In genomic region chr20:62623488-62624324, GRCh38 we compare ENCODE assay signal across 1 cellular context.
TF ChIP-seq lines count a peak whose summit lies in the region.

No MANE protein-coding gene starts in this region.

TF ChIP-seq in HepG2, 621 proteins besides CTCF, POLR2A, EP300 and RAD21 (continued from another document and continues in another):
- peak; percentile 67; the same call in 1 of the 2 replicates for TF ChIP-seq TFAP4 (IDR thresholded peaks at IDR 0.05; ENCODE audit: borderline replicate concordance, low read depth)
- TF ChIP-seq THAP7 (CRISPR knock-in tag; IDR thresholded peaks at IDR 0.05) = no peak
- TF ChIP-seq ZNF383 (CRISPR knock-in tag; IDR thresholded peaks at IDR 0.05; ENCODE audit: borderline replicate concordance) = no peak
- no peak for TF ChIP-seq IKZF4 (CRISPR knock-in tag; IDR thresholded peaks at IDR 0.05; ENCODE audit: borderline replicate concordance, low read depth, not compliant biosample characterization)
- no peak for TF ChIP-seq ZNF513 (CRISPR knock-in tag; conservative IDR thresholded peaks at IDR 0.05)
- no peak for TF ChIP-seq HCFC1 (IDR thresholded peaks at IDR 0.05; ENCODE audit: low read depth, low read length)
- TF ChIP-seq ZNF839 (CRISPR knock-in tag; IDR thresholded peaks at IDR 0.05; ENCODE audit: borderline replicate concordance) = peak; percentile 92; the same call in 1 of the 2 replicates
- TF ChIP-seq TERF1 (CRISPR knock-in tag; IDR thresholded peaks at IDR 0.05) = no peak; the same call in 1 of the 2 replicates
- 0 out of 2 replicates have a peak, but pooled peaks have one; percentile 10 for TF ChIP-seq FOXM1 (CRISPR knock-in tag; IDR thresholded peaks at IDR 0.05)
- no peak; the same call in 1 of the 2 replicates for TF ChIP-seq STAG1 (CRISPR knock-in tag; IDR thresholded peaks at IDR 0.05)
- TF ChIP-seq ZHX2 (IDR thresholded peaks at IDR 0.05; ENCODE audit: low read depth) = peak; percentile 54; the same call in 1 of the 2 replicates
- TF ChIP-seq ZHX2 (CRISPR knock-in tag; IDR thresholded peaks at IDR 0.05; ENCODE audit: borderline replicate concordance) = no peak; the same call in 1 of the 2 replicates
- TF ChIP-seq ZNF577 (CRISPR knock-in tag; IDR thresholded peaks at IDR 0.05; ENCODE audit: borderline replicate concordance, low read depth) = no peak
- peak; percentile 63 for TF ChIP-seq PHF8 (CRISPR knock-in tag; IDR thresholded peaks at IDR 0.05)
- peak; percentile 85 for TF ChIP-seq ZFX (CRISPR knock-in tag; IDR thresholded peaks at IDR 0.05; ENCODE audit: low read depth)
- peak; percentile 74 for TF ChIP-seq SALL1 (CRISPR knock-in tag; IDR thresholded peaks at IDR 0.05)
- TF ChIP-seq ZMYM2 (CRISPR knock-in tag; IDR thresholded peaks at IDR 0.05) = peak; percentile 71; the same call in 1 of the 2 replicates
- peak; percentile 70 for TF ChIP-seq ZNF580 (CRISPR knock-in tag; IDR thresholded peaks at IDR 0.05; ENCODE audit: borderline replicate concordance, low read depth)
- TF ChIP-seq ZNF431 (CRISPR knock-in tag; IDR thresholded peaks at IDR 0.05; ENCODE audit: borderline replicate concordance, low read depth) = peak; percentile 94
- no peak for TF ChIP-seq SMYD3 (CRISPR knock-in tag; IDR thresholded peaks at IDR 0.05)
- TF ChIP-seq PLSCR1 (CRISPR knock-in tag; IDR thresholded peaks at IDR 0.05; ENCODE audit: borderline replicate concordance) = no peak
- TF ChIP-seq EED (CRISPR knock-in tag; IDR thresholded peaks at IDR 0.05) = no peak
- TF ChIP-seq ASH2L (IDR thresholded peaks at IDR 0.05; ENCODE audit: insufficient read length, low read depth, low read length) = peak; percentile 90
- peak; percentile 75 for TF ChIP-seq ZNF503 (CRISPR knock-in tag; IDR thresholded peaks at IDR 0.05)
- peak; percentile 59; the same call in 1 of the 2 replicates for TF ChIP-seq NKX3-1 (CRISPR knock-in tag; IDR thresholded peaks at IDR 0.05)
- 0 out of 2 replicates have a peak, but pooled peaks have one; percentile 8 for TF ChIP-seq ZBTB46 (CRISPR knock-in tag; IDR thresholded peaks at IDR 0.05; ENCODE audit: borderline replicate concordance)
- peak; percentile 21 for TF ChIP-seq ZFP90 (CRISPR knock-in tag; IDR thresholded peaks at IDR 0.05; ENCODE audit: borderline replicate concordance)
- peak; percentile 81 for TF ChIP-seq ZNF652 (CRISPR knock-in tag; IDR thresholded peaks at IDR 0.05; ENCODE audit: borderline replicate concordance, low read depth)
- TF ChIP-seq ZNF569 (CRISPR knock-in tag; IDR thresholded peaks at IDR 0.05; ENCODE audit: borderline replicate concordance) = peak; percentile 93
- TF ChIP-seq ZNF772 (CRISPR knock-in tag; IDR thresholded peaks at IDR 0.05) = peak; percentile 94
- peak; percentile 86 for TF ChIP-seq ARID5B (CRISPR knock-in tag; IDR thresholded peaks at IDR 0.05)
- TF ChIP-seq ZNF17 (CRISPR knock-in tag; IDR thresholded peaks at IDR 0.05) = no peak
- TF ChIP-seq RARA (CRISPR knock-in tag; IDR thresholded peaks at IDR 0.05) = peak; percentile 82
- TF ChIP-seq ZNF343 (CRISPR knock-in tag; IDR thresholded peaks at IDR 0.05) = peak; percentile 89
- TF ChIP-seq ZSCAN5A (CRISPR knock-in tag; IDR thresholded peaks at IDR 0.05; ENCODE audit: borderline replicate concordance) = peak; percentile 53; the same call in 1 of the 2 replicates
- no peak for TF ChIP-seq ZNF672 (CRISPR knock-in tag; IDR thresholded peaks at IDR 0.05)
